Comparison of ENCODE assay signal across 8 cellular contexts in the genomic region with DNA sequence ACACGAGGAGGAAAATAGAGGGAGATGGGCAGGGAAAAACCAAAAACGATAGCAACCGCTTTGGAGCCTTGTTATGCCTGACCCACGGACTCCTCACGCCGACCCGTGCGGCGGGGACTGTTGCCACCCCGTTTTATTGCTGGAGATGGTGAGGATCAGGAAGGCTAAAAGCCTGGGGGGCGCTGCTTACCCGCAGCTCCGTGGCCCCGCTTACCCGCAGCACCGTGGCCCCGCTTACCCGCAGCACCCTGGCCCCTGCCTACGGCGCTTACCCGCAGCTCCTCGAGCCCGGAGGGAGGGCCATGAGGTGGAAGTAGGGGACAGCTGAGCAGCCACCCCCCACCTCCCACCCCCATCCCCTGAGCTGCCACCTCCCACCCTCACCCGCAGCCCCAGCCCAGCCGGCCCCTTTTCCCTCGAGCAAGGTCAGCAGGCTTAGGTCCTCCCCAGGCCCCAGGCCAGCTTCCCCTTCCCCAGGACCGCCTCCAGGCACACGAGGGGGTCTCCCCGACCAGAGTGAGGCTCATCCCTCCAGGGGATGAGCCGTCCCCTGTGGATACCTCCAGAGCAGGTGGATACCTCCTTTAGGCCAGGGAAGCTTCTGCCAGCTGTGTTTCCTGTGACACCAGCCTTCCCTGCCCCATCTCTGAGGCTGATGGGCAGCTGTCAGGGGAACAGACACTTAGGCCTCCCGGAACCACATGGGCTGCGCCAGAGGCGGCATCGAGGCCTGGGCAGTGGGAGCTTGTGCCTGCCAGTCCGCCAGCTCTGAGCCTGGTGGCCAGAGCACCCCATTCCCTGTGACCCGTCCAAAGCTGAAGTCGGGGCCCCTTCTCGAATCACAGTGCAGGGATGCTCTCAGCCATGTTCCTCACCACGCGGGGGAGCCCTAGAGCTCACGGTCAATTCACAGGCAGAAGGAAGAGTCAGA.
DNase-seq lines count a peak whose midpoint lies in the region; ATAC-seq and TF ChIP-seq lines count a peak whose summit lies in the region.

No MANE protein-coding gene starts in this region.

- TF ChIP-seq CTCF in LNCaP clone FGC (IDR thresholded peaks at IDR 0.05; ENCODE audit: control insufficient read depth, extremely low read depth, insufficient read depth) (peak; percentile 77), choroid plexus epithelial cell (conservative IDR thresholded peaks at IDR 0.05; ENCODE audit: low read depth, low read length) (peak; percentile 73)

- no peak for ATAC-seq in HG03457 (IDR thresholded peaks at IDR 0.05; ENCODE audit: unreplicated experiment)

- DNase-seq in Daoy (ENCODE audit: low read depth) (peak; percentile 72), LNCaP clone FGC (ENCODE audit: low read depth) (no peak), choroid plexus epithelial cell (ENCODE audit: low read depth) (peak; percentile 47), mucosa of gallbladder (ENCODE audit: low spot score) (peak; percentile 53), occipital lobe (lab: John Stamatoyannopoulos, UW) (no peak)
- DNase-seq in activated CD4-positive, alpha-beta T cell treated with anti-CD3 and anti-CD28 coated beads for 24 hours (ENCODE audit: low read depth in 2 of 2), result peak; percentile 69 to 77
- DNase-seq in stimulated activated CD8-positive, alpha-beta memory T cell treated with anti-CD3 and anti-CD28 coated beads, Interleukin-7, amount 100 ng/mL, for 24 hours (ENCODE audit: low read depth), result peak; percentile 56

- no peak overlapping the region for H3K4me3 ChIP-seq in LNCaP clone FGC (ENCODE audit: low read depth, low read length)
- H3K4me3 ChIP-seq in choroid plexus epithelial cell (ENCODE audit: low read depth, low read length), result no peak overlapping the region

Comparison
In these comparisons a context has a peak if more than half of its experiments do, and no peak if none do; other contexts are left out.
1. DNase-seq: peak in Daoy (single experiment), activated CD4-positive, alpha-beta T cell treated with anti-CD3 and anti-CD28 coated beads for 24 hours (2 of 2), choroid plexus epithelial cell (single experiment), mucosa of gallbladder (single experiment) and stimulated activated CD8-positive, alpha-beta memory T cell treated with anti-CD3 and anti-CD28 coated beads, Interleukin-7, amount 100 ng/mL, for 24 hours (single experiment); none in LNCaP clone FGC (single experiment) and occipital lobe (single experiment).